Comparison of ENCODE assay signal across 16 cellular contexts in genomic region chr10:77644557-77645243, GRCh38. TPM values are rescaled to one million over a fixed set of nuclear protein-coding genes. Genes with fewer than 3 reads are reported as not detected.
"Had no signal": no experiment of that assay in that cellular context is flagged by ENCODE, and none has a peak within 500 bp of the region (broad histone marks: within the 10 kb centered on the region; RNA-seq: fewer than 3 reads in every experiment).

No MANE protein-coding gene starts in this region.

- H3K36me3 Mint-ChIP-seq: brain, T-cell had no signal

- H3K9me3 Mint-ChIP-seq: activated naive CD4-positive, alpha-beta T cell treated with anti-CD3 and anti-CD28 coated beads, Interleukin-2, amount 50 U/mL, for 72 hours; activated T-cell treated with anti-CD3 and anti-CD28 coated beads, Interleukin-2, amount 50 U/mL, for 4 hours; T-cell had no signal

- DNase-seq: activated CD4-positive, alpha-beta T cell treated with anti-CD3 and anti-CD28 coated beads, Interleukin-2, amount 50 U/mL, for 1 hour; activated effector memory CD4-positive, alpha-beta T cell treated with anti-CD3 and anti-CD28 coated beads, Interleukin-2, amount 50 U/mL, for 16 hours; activated naive CD4-positive, alpha-beta T cell treated with Interleukin-2 at 50 U/mL for 16 hours; activated T-cell treated with anti-CD3 and anti-CD28 coated beads, Interleukin-2, amount 50 U/mL, for 4 hours; NCI-H1105; NCI-H1436; NCI-H1694 treated with DMSO at 0.1 percent for 48 hours; NCI-H526 treated with DMSO at 0.1 percent for 48 hours had no signal

- H3K4me1 Mint-ChIP-seq: activated CD4-positive, alpha-beta T cell treated with anti-CD3 and anti-CD28 coated beads for 36 hours had no signal

- H3K4me3 Mint-ChIP-seq: activated CD4-positive, alpha-beta T cell treated with anti-CD3 and anti-CD28 coated beads for 36 hours; activated CD8-positive, alpha-beta T cell treated with anti-CD3 and anti-CD28 coated beads, Interleukin-2, amount 10 ng/mL, durations not matched to agents 7 days and 5 days; activated T-cell treated with anti-CD3 and anti-CD28 coated beads, Interleukin-2, amount 50 U/mL, for 4 hours; brain; T-cell had no signal

- ATAC-seq: activated CD4-positive, alpha-beta T cell treated with anti-CD3 and anti-CD28 coated beads for 36 hours; activated CD8-positive, alpha-beta T cell treated with anti-CD3 and anti-CD28 coated beads, Interleukin-2, amount 10 ng/mL, durations not matched to agents 7 days and 5 days; activated T-cell treated with anti-CD3 and anti-CD28 coated beads, Interleukin-2, amount 50 U/mL, for 4 hours; T-cell had no signal

- H3K4me3 ChIP-seq: cardiac muscle cell, SK-N-MC had no signal

- H3K27ac Mint-ChIP-seq: activated CD4-positive, alpha-beta T cell treated with anti-CD3 and anti-CD28 coated beads for 36 hours; activated CD8-positive, alpha-beta T cell treated with anti-CD3 and anti-CD28 coated beads, Interleukin-2, amount 10 ng/mL, durations not matched to agents 7 days and 5 days; activated naive CD4-positive, alpha-beta T cell treated with anti-CD3 and anti-CD28 coated beads, Interleukin-2, amount 50 U/mL, for 72 hours; brain; T-cell had no signal

RNA-seq across cellular contexts. Expression of gene KCNMA1, which starts 7.1 kb away (rescaled TPM):
- total RNA-seq: activated naive CD4-positive, alpha-beta T cell treated with anti-CD3 and anti-CD28 coated beads, Interleukin-2, amount 50 U/mL, for 72 hours; OCI-LY7 had no signal
